15 cellular contexts compared by ENCODE assay signal in the genomic region with DNA sequence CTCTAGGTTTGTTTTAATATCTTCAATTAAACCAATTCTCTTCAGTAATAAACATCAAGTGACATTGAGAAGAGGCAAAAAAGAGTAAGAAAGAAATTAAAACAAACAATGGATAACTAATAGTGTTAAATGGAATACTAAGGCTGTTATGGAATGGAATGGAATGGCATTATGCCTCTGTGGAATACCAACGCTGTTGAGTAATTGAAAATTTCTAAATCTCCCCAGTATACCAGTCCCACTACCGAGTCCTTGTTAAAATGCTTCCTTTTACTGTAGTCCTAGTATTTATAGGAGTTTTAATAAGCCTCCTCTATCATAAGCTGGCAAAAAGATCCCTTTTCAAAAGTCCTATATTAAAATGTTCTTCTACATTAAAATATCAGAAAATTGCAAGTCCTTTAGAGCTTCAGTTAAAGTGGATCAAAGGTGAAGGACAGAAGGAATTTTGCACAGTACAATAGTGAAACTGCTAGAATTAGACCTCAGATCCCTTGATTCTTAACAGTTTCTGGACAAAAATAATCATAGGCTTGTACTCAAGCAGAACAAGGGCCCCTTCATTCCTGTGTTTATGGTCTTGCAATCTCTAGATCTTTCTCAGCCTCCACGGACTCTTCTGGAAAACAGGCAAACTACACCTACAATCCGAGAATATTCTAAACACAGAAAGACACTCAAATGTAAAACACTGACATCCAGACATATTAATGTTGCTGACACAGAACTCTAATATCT.
DNase-seq lines count a peak whose midpoint lies in the region; ATAC-seq, FAIRE-seq and TF ChIP-seq lines count a peak whose summit lies in the region.
"Had no signal": no experiment of that assay in that cellular context is flagged by ENCODE, and none has a peak within 500 bp of the region (broad histone marks: within the 10 kb centered on the region; RNA-seq: fewer than 3 reads in every experiment).

No MANE protein-coding gene starts in this region.

- no peak overlapping the region for H3K4me3 ChIP-seq in right atrium auricular region
- no peak overlapping the region for H3K4me3 ChIP-seq in lower leg skin (ENCODE audit: low read depth, poor library complexity, severe bottlenecking)

- ATAC-seq in HG03571 (IDR thresholded peaks at IDR 0.05; ENCODE audit: unreplicated experiment) (no peak), HG02840 (IDR thresholded peaks at IDR 0.05; ENCODE audit: low FRiP score, unreplicated experiment) (no peak), HG03457 (IDR thresholded peaks at IDR 0.05; ENCODE audit: unreplicated experiment) (no peak)
- ATAC-seq: naive thymus-derived CD4-positive, alpha-beta T cell had no signal

- peak; percentile 11 for FAIRE-seq in D721Med (lab: Jason Lieb, UNC)
- FAIRE-seq: endometrium had no signal

- peaks cover 11% of the 10 kb centered on the region for H3K4me1 Mint-ChIP-seq in progenitor cell of endocrine pancreas (ENCODE audit: low read depth)

- TF ChIP-seq POLR2A in lower leg skin (IDR thresholded peaks at IDR 0.05): no peak

- peaks cover 3% of the 10 kb centered on the region for H3K9me3 Mint-ChIP-seq in progenitor cell of endocrine pancreas (ENCODE audit: low read depth)
- H3K9me3 Mint-ChIP-seq: naive thymus-derived CD4-positive, alpha-beta T cell had no signal

- TF ChIP-seq CTCF in D721Med (IDR thresholded peaks at IDR 0.05; ENCODE audit: insufficient read depth, missing control alignments) (no peak), right atrium auricular region (IDR thresholded peaks at IDR 0.05) (no peak), progenitor cell of endocrine pancreas (IDR thresholded peaks at IDR 0.05; ENCODE audit: unreplicated experiment) (no peak), lower leg skin (IDR thresholded peaks at IDR 0.05) (no peak)

- peak overlapping the region; percentile 71 for H3K27ac Mint-ChIP-seq in progenitor cell of endocrine pancreas
- H3K27ac Mint-ChIP-seq: naive thymus-derived CD4-positive, alpha-beta T cell had no signal

- H3K36me3 Mint-ChIP-seq in progenitor cell of endocrine pancreas (ENCODE audit: insufficient read depth): no peaks in the 10 kb centered on the region
- H3K36me3 Mint-ChIP-seq: naive thymus-derived CD4-positive, alpha-beta T cell had no signal

- H3K27me3 ChIP-seq in right atrium auricular region: no peaks in the 10 kb centered on the region

- DNase-seq in D721Med (ENCODE audit: insufficient read length, low spot score) (no peak), amniotic epithelial cell (ENCODE audit: low read depth) (peak; percentile 36), right atrium auricular region (ENCODE audit: low spot score) (no peak), progenitor cell of endocrine pancreas (ENCODE audit: low spot score, unreplicated experiment) (no peak), lower leg skin (ENCODE audit: low spot score in 2 of 2) (no peak)
- DNase-seq: DMS153; islet precursor cell; naive thymus-derived CD4-positive, alpha-beta T cell; NCI-H1105 treated with DMSO at 0.1 percent for 48 hours; retina; stimulated activated CD4-positive, alpha-beta T cell treated with anti-CD3 and anti-CD28 coated beads, Interleukin-4, amount 100 ng/mL, for 4 hours had no signal

- peak overlapping the region; percentile 1 to 44 for H3K27ac ChIP-seq in right atrium auricular region

- peaks cover 0 to 17% of the 10 kb centered on the region in 2 donors for H3K4me1 ChIP-seq in right atrium auricular region

- intact Hi-C loops in lower leg skin (cut with DNase I; ENCODE audit: low total_unique reads): no loop called here

- no peak overlapping the region for H3K4me3 Mint-ChIP-seq in progenitor cell of endocrine pancreas (ENCODE audit: low read depth)
- H3K4me3 Mint-ChIP-seq: naive thymus-derived CD4-positive, alpha-beta T cell had no signal

- no peaks in the 10 kb centered on the region for H3K27me3 Mint-ChIP-seq in progenitor cell of endocrine pancreas
- H3K27me3 Mint-ChIP-seq: naive thymus-derived CD4-positive, alpha-beta T cell had no signal

- 73 to 76% methylated on average over 4 of the region's 4 CpGs for WGBS in lower leg skin, 2 donors

- no peaks in the 10 kb centered on the region for H3K9me3 ChIP-seq in right atrium auricular region

- H3K36me3 ChIP-seq in right atrium auricular region: no peaks in the 10 kb centered on the region
